8 cellular contexts compared by ENCODE assay signal in genomic region chrX:109536439-109537323, GRCh38. TPM values are rescaled to one million over a fixed set of nuclear protein-coding genes. Genes with fewer than 3 reads are reported as not detected.
DNase-seq lines count a peak whose midpoint lies in the region; ATAC-seq, FAIRE-seq and TF ChIP-seq lines count a peak whose summit lies in the region.

Gene NXT2, plus strand, starts transcription at chrX:109536844. Its CDS starts 163 bp downstream, at chrX:109537007.

- no peaks in the 10 kb centered on the region for H3K36me3 ChIP-seq in ascending aorta

- intact Hi-C loops in ascending aorta (cut with DNase I), result loop anchor here (1.0 to 10.0 kb wide), 5 partner anchors 197 to 1444 kb away; partner anchors contain the start of genes ACSL4, AMMECR1, ATG4A and PSMD10
- intact Hi-C loops in right cardiac atrium (cut with DNase I), result no loop called here

- ATAC-seq in GM18508 (IDR thresholded peaks at IDR 0.05; ENCODE audit: insufficient read depth, unreplicated experiment), result peak; percentile 82
- peak; percentile 94 for ATAC-seq in HG02981 (IDR thresholded peaks at IDR 0.05; ENCODE audit: unreplicated experiment)
- ATAC-seq in right cardiac atrium, result peak; percentile 100

- DNase-seq in NCI-H2029 (lab: John Stamatoyannopoulos, UW), result peak; percentile 79
- peak; percentile 84 for DNase-seq in T-helper 2 cell treated with Interferon-gamma antibody and Interleukin-4, amounts not matched to agents 5 μg/mL and 100 μg/mL, for 36 hours (ENCODE audit: low spot score)
- DNase-seq in ascending aorta (ENCODE audit: low spot score in 2 of 2), result peak; percentile 67 to 93
- DNase-seq in right cardiac atrium, result peak; percentile 91 to 96 (median 95)
- DNase-seq in pulmonary artery endothelial cell (ENCODE audit: low read depth, low spot score), result peak; percentile 73
- DNase-seq in urothelium cell line (ENCODE audit: low spot score), result peak; percentile 82

- H3K27ac Mint-ChIP-seq in T-helper 2 cell treated with Interferon-gamma antibody and Interleukin-4, amounts not matched to agents 5 μg/mL and 100 μg/mL, for 36 hours, result peak within 1 kb of the TSS; percentile 97

- H3K27me3 ChIP-seq in ascending aorta, result no peaks in the 10 kb centered on the region
- no peaks in the 10 kb centered on the region for H3K27me3 ChIP-seq in right cardiac atrium (ENCODE audit: control insufficient read depth, insufficient read depth)

- H3K27me3 Mint-ChIP-seq in T-helper 2 cell treated with Interferon-gamma antibody and Interleukin-4, amounts not matched to agents 5 μg/mL and 100 μg/mL, for 36 hours (ENCODE audit: low read depth), result peaks cover 3% of the 10 kb centered on the region

- WGBS in right cardiac atrium, result 4% methylated on average over 43 of the region's 43 CpGs

- H3K4me1 ChIP-seq in ascending aorta (no peaks in the 10 kb centered on the region), right cardiac atrium (ENCODE audit: control insufficient read depth, insufficient read depth, low read length) (no peaks in the 10 kb centered on the region)

- no peak for FAIRE-seq in urothelium cell line (lab: Jason Lieb, UNC)

- peak within 1 kb of the TSS; percentile 98 for H3K4me3 Mint-ChIP-seq in T-helper 2 cell treated with Interferon-gamma antibody and Interleukin-4, amounts not matched to agents 5 μg/mL and 100 μg/mL, for 36 hours

- no peak for TF ChIP-seq CTCF in ascending aorta (IDR thresholded peaks at IDR 0.05)

- H3K36me3 Mint-ChIP-seq in T-helper 2 cell treated with Interferon-gamma antibody and Interleukin-4, amounts not matched to agents 5 μg/mL and 100 μg/mL, for 36 hours (ENCODE audit: low read depth), result no peaks in the 10 kb centered on the region

- peaks cover 11% of the 10 kb centered on the region for H3K4me1 Mint-ChIP-seq in T-helper 2 cell treated with Interferon-gamma antibody and Interleukin-4, amounts not matched to agents 5 μg/mL and 100 μg/mL, for 36 hours (ENCODE audit: low read depth)

- H3K4me3 ChIP-seq in ascending aorta, result peak within 1 kb of the TSS; percentile 55 to 66
- H3K4me3 ChIP-seq in right cardiac atrium (ENCODE audit: low read length), result peak within 1 kb of the TSS; percentile 49

- H3K9me3 Mint-ChIP-seq in T-helper 2 cell treated with Interferon-gamma antibody and Interleukin-4, amounts not matched to agents 5 μg/mL and 100 μg/mL, for 36 hours, result peaks cover 6% of the 10 kb centered on the region

- no peaks in the 10 kb centered on the region for H3K9me3 ChIP-seq in ascending aorta
- H3K9me3 ChIP-seq in right cardiac atrium (ENCODE audit: control insufficient read depth, low read length), result no peaks in the 10 kb centered on the region

- H3K27ac ChIP-seq in ascending aorta, result peak within 1 kb of the TSS; percentile 86 to 89
- peak within 1 kb of the TSS; percentile 90 for H3K27ac ChIP-seq in right cardiac atrium (ENCODE audit: low read length)

RNA-seq across cellular contexts. Expression of gene NXT2, which starts in this region (rescaled TPM):
- total RNA-seq in ascending aorta, result 1.8 TPM
- 1 to 10 TPM; 1.8 to 2.5 (median 2.1) TPM for total RNA-seq in right cardiac atrium
- 1.7 TPM for polyA plus RNA-seq in right cardiac atrium
- 6.4 and 6.5 TPM in 2 replicates for total RNA-seq in pulmonary artery endothelial cell

Comparison
In these comparisons a context has a peak if more than half of its experiments do, and no peak if none do; other contexts are left out.
1. Peak in every context shown above with its lines: DNase-seq, ATAC-seq, H3K4me3 ChIP-seq and H3K27ac ChIP-seq.